Comparison of ENCODE assay signal across 9 cellular contexts in genomic region chr9:126317513-126317912, GRCh38. TPM values are rescaled to one million over a fixed set of nuclear protein-coding genes. Genes with fewer than 3 reads are reported as not detected.
DNase-seq lines count a peak whose midpoint lies in the region; ATAC-seq lines count a peak whose summit lies in the region.
"Had no signal": no experiment of that assay in that cellular context is flagged by ENCODE, and none has a peak within 500 bp of the region (broad histone marks: within the 10 kb centered on the region; RNA-seq: fewer than 3 reads in every experiment).

No MANE protein-coding gene starts in this region.

- peaks cover 5% of the 10 kb centered on the region for H3K4me1 Mint-ChIP-seq in activated T-cell treated with anti-CD3 and anti-CD28 coated beads, Interleukin-2, amount 50 U/mL, for 24 hours (ENCODE audit: low read depth)

- H3K79me2 ChIP-seq in Karpas-422 (ENCODE audit: low read length), result no peaks in the 10 kb centered on the region

- no peak overlapping the region for H3K4me3 Mint-ChIP-seq in activated T-cell treated with anti-CD3 and anti-CD28 coated beads, Interleukin-2, amount 50 U/mL, for 24 hours

- H3K27me3 ChIP-seq in Karpas-422 (ENCODE audit: low read length), result no peaks in the 10 kb centered on the region

- H3K36me3 Mint-ChIP-seq in activated T-cell treated with anti-CD3 and anti-CD28 coated beads, Interleukin-2, amount 50 U/mL, for 24 hours (ENCODE audit: low read depth), result no peaks in the 10 kb centered on the region

- no peaks in the 10 kb centered on the region for H3K4me1 ChIP-seq in Karpas-422 (ENCODE audit: low read length)

- intact Hi-C loops in left colon (cut with DNase I, micrococcal nuclease), result loop anchor here (5.0 to 10.0 kb wide), 2 partner anchors 70 to 87 kb away; no protein-coding TSS in a partner anchor

- no peaks in the 10 kb centered on the region for H4K20me1 ChIP-seq in Karpas-422 (ENCODE audit: insufficient read depth, low read depth, low read length)

- H2AFZ ChIP-seq in Karpas-422 (ENCODE audit: low read length), result no peak overlapping the region

- H3K36me3 ChIP-seq in Karpas-422 (ENCODE audit: insufficient read depth, low read length), result no peaks in the 10 kb centered on the region

- H3K4me2 ChIP-seq in Karpas-422 (ENCODE audit: low read depth, low read length, poor library complexity, severe bottlenecking), result no peak overlapping the region

- H3K9me3 Mint-ChIP-seq in activated T-cell treated with anti-CD3 and anti-CD28 coated beads, Interleukin-2, amount 50 U/mL, for 24 hours, result no peaks in the 10 kb centered on the region

- no peaks in the 10 kb centered on the region for H3K9me3 ChIP-seq in Karpas-422 (ENCODE audit: low read length)

- H3K9ac ChIP-seq in Karpas-422 (ENCODE audit: low read length), result no peak overlapping the region

- DNase-seq in stimulated activated CD4-positive, alpha-beta T cell treated with anti-CD3 and anti-CD28 coated beads, Interleukin-12 subunit alpha, Interleukin-12 subunit beta, amount 100 ng/mL, for 4 hours, result peak; percentile 22
- no peak for DNase-seq in stimulated activated CD4-positive, alpha-beta T cell treated with anti-CD3 and anti-CD28 coated beads, Interleukin-1b, Interleukin-23, amount 100 ng/mL, for 48 hours
- DNase-seq in activated T-cell treated with anti-CD3 and anti-CD28 coated beads, Interleukin-2, amount 50 U/mL, for 24 hours, result peak; percentile 42
- DNase-seq in left colon, result peak in 1 of 2 donors; percentile 58
- DNase-seq in cerebellar nuclear complex (lab: John Stamatoyannopoulos, UW), result no peak
- no peak for DNase-seq in dedifferentiated amniotic fluid mesenchymal stem cell (ENCODE audit: extremely low spot score)
- no peak for DNase-seq in Karpas-422

- H3K27me3 Mint-ChIP-seq in activated T-cell treated with anti-CD3 and anti-CD28 coated beads, Interleukin-2, amount 50 U/mL, for 24 hours, result no peaks in the 10 kb centered on the region

- H3K27ac ChIP-seq in Karpas-422 (ENCODE audit: low read length), result no peak overlapping the region
- H3K27ac ChIP-seq: VCaP had no signal

- no peak overlapping the region for H3K27ac Mint-ChIP-seq in activated T-cell treated with anti-CD3 and anti-CD28 coated beads, Interleukin-2, amount 50 U/mL, for 24 hours

- no peaks in the 10 kb centered on the region for H3K9me2 ChIP-seq in Karpas-422 (replicated peaks; ENCODE audit: insufficient read depth, low read length)

- ATAC-seq in left colon (peak; percentile 85), GM19395 (IDR thresholded peaks at IDR 0.05; ENCODE audit: unreplicated experiment) (no peak)

- H3K4me3 ChIP-seq in Karpas-422 (ENCODE audit: low read length), result no peak overlapping the region

RNA-seq across cellular contexts. Expression of gene MVB12B, which starts 9.1 kb away (rescaled TPM):
- 10 to 100 TPM; 16.1 to 17.2 TPM for total RNA-seq in left colon
- total RNA-seq in Karpas-422 (2014; rRNA removed; shearing (Covaris generic); ENCODE audit: low replicate concordance), result 0.25 TPM in 1 of 2 replicates, not detected in the other

Comparison
In these comparisons a context has a peak if more than half of its experiments do, and no peak if none do; other contexts are left out.
1. DNase-seq: peak in stimulated activated CD4-positive, alpha-beta T cell treated with anti-CD3 and anti-CD28 coated beads, Interleukin-12 subunit alpha, Interleukin-12 subunit beta, amount 100 ng/mL, for 4 hours (single experiment) and activated T-cell treated with anti-CD3 and anti-CD28 coated beads, Interleukin-2, amount 50 U/mL, for 24 hours (single experiment); none in stimulated activated CD4-positive, alpha-beta T cell treated with anti-CD3 and anti-CD28 coated beads, Interleukin-1b, Interleukin-23, amount 100 ng/mL, for 48 hours (single experiment), cerebellar nuclear complex (0 of 2), dedifferentiated amniotic fluid mesenchymal stem cell (single experiment) and Karpas-422 (single experiment).
2. RNA of gene MVB12B, which starts 9.1 kb away (total RNA-seq): 16.1 to 17.2 TPM in left colon; 0.25 TPM in Karpas-422; every median in the first group is over 10 times any median in the second.